Comparison of ENCODE assay signal across 26 cellular contexts in genomic region chr19:30376826-30377425, GRCh38. TPM values are rescaled to one million over a fixed set of nuclear protein-coding genes. Genes with fewer than 3 reads are reported as not detected.
"Had no signal": no experiment of that assay in that cellular context is flagged by ENCODE, and none has a peak within 500 bp of the region (broad histone marks: within the 10 kb centered on the region; RNA-seq: fewer than 3 reads in every experiment).

No MANE protein-coding gene starts in this region.

- DNase-seq: Kasumi-1, MV-4-11, NCI-H1048, NCI-H1105, NCI-H1417, NCI-H1436 treated with DMSO at 0.1 percent for 48 hours, NCI-H1694, NCI-H187 treated with DMSO at 0.1 percent for 48 hours, NCI-H2029 treated with DMSO at 0.1 percent for 48 hours, NCI-H2171, NCI-H226, NCI-H446, NCI-H510A, NCI-H524 treated with DMSO at 0.1 percent for 48 hours, NCI-H69, NCI-H774, Right ventricle myocardium superior, RPMI8226, SIG-M5 had no signal

- H3K36me3 ChIP-seq: SJSA1 had no signal

- H3K9me3 ChIP-seq: SJSA1 had no signal

- H3K4me3 ChIP-seq: K562, SJSA1, SK-N-MC had no signal

- H3K27ac ChIP-seq: HL-60, KMS-11, SJSA1, SK-N-MC had no signal

- ATAC-seq: K562 had no signal

RNA-seq across cellular contexts. Expression of gene ZNF536, which starts 4.7 kb away (rescaled TPM):
- total RNA-seq: K562, M059J had no signal
- polyA plus RNA-seq: IgD-negative memory B cell, K562 had no signal
